10 cellular contexts compared by ENCODE assay signal in genomic region chr3:82087958-82088357, GRCh38.
DNase-seq lines count a peak whose midpoint lies in the region; ATAC-seq and TF ChIP-seq lines count a peak whose summit lies in the region.
"Had no signal": no experiment of that assay in that cellular context is flagged by ENCODE, and none has a peak within 500 bp of the region (broad histone marks: within the 10 kb centered on the region; RNA-seq: fewer than 3 reads in every experiment).

No MANE protein-coding gene starts in this region.

- WGBS in smooth muscle cell (ENCODE audit: low lambda C conversion rate) = 0% methylated on average over 2 of the region's 2 CpGs
- 75 to 83% methylated on average over 2 of the region's 2 CpGs for WGBS in testis, 2 donors

- H3K27ac ChIP-seq in smooth muscle cell (ENCODE audit: low read depth) (peak overlapping the region; percentile 80), testis (no peak overlapping the region)

- H3K36me3 ChIP-seq in adipocyte (ENCODE audit: control insufficient read depth, insufficient read depth, low read length, severe bottlenecking) (no peaks in the 10 kb centered on the region), smooth muscle cell (ENCODE audit: low read depth) (no peaks in the 10 kb centered on the region), testis (ENCODE audit: low read depth, missing control alignments) (no peaks in the 10 kb centered on the region)

- peak overlapping the region; percentile 68; the same call in 1 of the 2 replicates for H3K4me3 Mint-ChIP-seq in HFFc6
- H3K4me3 Mint-ChIP-seq: neural crest cell; stimulated activated memory B cell treated with anti-CD40 and anti-IgM and Interleukin-4, amounts not matched to agents 10 μg/mL and 1 μg/mL and 100 μg/mL, for 72 hours had no signal

- no peaks in the 10 kb centered on the region for H3K79me2 ChIP-seq in smooth muscle cell (ENCODE audit: low read depth)

- no peaks in the 10 kb centered on the region for H3K9me3 Mint-ChIP-seq in HFFc6
- H3K9me3 Mint-ChIP-seq: stimulated activated memory B cell treated with anti-CD40 and anti-IgM and Interleukin-4, amounts not matched to agents 10 μg/mL and 1 μg/mL and 100 μg/mL, for 72 hours had no signal

- H3K9me3 ChIP-seq in adipocyte (ENCODE audit: control insufficient read depth, low read length) (no peaks in the 10 kb centered on the region), smooth muscle cell (replicated peaks; ENCODE audit: low read depth) (no peaks in the 10 kb centered on the region), testis (no peaks in the 10 kb centered on the region)

- ATAC-seq in HG02970 (IDR thresholded peaks at IDR 0.05; ENCODE audit: low FRiP score, unreplicated experiment) = no peak
- ATAC-seq: stimulated activated memory B cell treated with anti-CD40 and anti-IgM and Interleukin-4, amounts not matched to agents 10 μg/mL and 1 μg/mL and 100 μg/mL, for 72 hours had no signal

- no peak overlapping the region for H3K9ac ChIP-seq in adipocyte (ENCODE audit: low read length)
- no peak overlapping the region for H3K9ac ChIP-seq in smooth muscle cell (ENCODE audit: low read depth)

- H3K36me3 Mint-ChIP-seq in HFFc6 (ENCODE audit: low read depth) = no peaks in the 10 kb centered on the region
- H3K36me3 Mint-ChIP-seq: stimulated activated memory B cell treated with anti-CD40 and anti-IgM and Interleukin-4, amounts not matched to agents 10 μg/mL and 1 μg/mL and 100 μg/mL, for 72 hours had no signal

- peak overlapping the region; percentile 50 for H3K4me2 ChIP-seq in smooth muscle cell

- no peaks in the 10 kb centered on the region for H4K20me1 ChIP-seq in smooth muscle cell (ENCODE audit: low read depth)

- DNase-seq in HFFc6 = peak; percentile 56
- peak; percentile 89 for DNase-seq in adipocyte (ENCODE audit: low read depth)
- DNase-seq in fibroblast of villous mesenchyme (ENCODE audit: low read depth) = peak; percentile 66
- DNase-seq in smooth muscle cell (lab: John Stamatoyannopoulos, UW; ENCODE audit: unreplicated experiment) = no peak
- no peak for DNase-seq in germinal center (ENCODE audit: low spot score)
- DNase-seq in testis = no peak
- DNase-seq: NCI-H1105 had no signal

- H3K4me3 ChIP-seq in adipocyte (ENCODE audit: low read length) = no peak overlapping the region
- no peak overlapping the region for H3K4me3 ChIP-seq in fibroblast of villous mesenchyme (ENCODE audit: low read depth, low read length)
- no peak overlapping the region for H3K4me3 ChIP-seq in smooth muscle cell
- H3K4me3 ChIP-seq in testis = no peak overlapping the region

- H3F3A ChIP-seq in smooth muscle cell (ENCODE audit: low read depth) = no peaks in the 10 kb centered on the region

- peaks cover 38% of the 10 kb centered on the region for H3K4me1 ChIP-seq in adipocyte (ENCODE audit: control insufficient read depth, insufficient read depth, low read length)
- H3K4me1 ChIP-seq in smooth muscle cell (ENCODE audit: low read depth) = peaks cover 20% of the 10 kb centered on the region
- H3K4me1 ChIP-seq in testis = no peaks in the 10 kb centered on the region

- intact Hi-C loops in testis (cut with DNase I; ENCODE audit: low total_unique reads) = no loop called here

- TF ChIP-seq POLR2A in testis (IDR thresholded peaks at IDR 0.05) = no peak

- H3K4me1 Mint-ChIP-seq in HFFc6 (ENCODE audit: low read depth) = peaks cover 20% of the 10 kb centered on the region; the same call in 1 of the 2 replicates
- H3K4me1 Mint-ChIP-seq: stimulated activated memory B cell treated with anti-CD40 and anti-IgM and Interleukin-4, amounts not matched to agents 10 μg/mL and 1 μg/mL and 100 μg/mL, for 72 hours had no signal

- no peaks in the 10 kb centered on the region for H3K27me3 ChIP-seq in adipocyte (replicated peaks; ENCODE audit: control insufficient read depth, insufficient read depth, low read length)
- no peaks in the 10 kb centered on the region for H3K27me3 ChIP-seq in smooth muscle cell (ENCODE audit: low read depth)
- no peaks in the 10 kb centered on the region for H3K27me3 ChIP-seq in testis

- H3K27me3 Mint-ChIP-seq in HFFc6 (ENCODE audit: insufficient read depth) = no peaks in the 10 kb centered on the region; the same call in 1 of the 2 replicates
- H3K27me3 Mint-ChIP-seq: stimulated activated memory B cell treated with anti-CD40 and anti-IgM and Interleukin-4, amounts not matched to agents 10 μg/mL and 1 μg/mL and 100 μg/mL, for 72 hours had no signal

- H3K27ac Mint-ChIP-seq in HFFc6 = peak overlapping the region; percentile 79
- H3K27ac Mint-ChIP-seq: stimulated activated memory B cell treated with anti-CD40 and anti-IgM and Interleukin-4, amounts not matched to agents 10 μg/mL and 1 μg/mL and 100 μg/mL, for 72 hours had no signal

- no peak for TF ChIP-seq CTCF in HFFc6 (IDR thresholded peaks at IDR 0.05)
- no peak for TF ChIP-seq CTCF in fibroblast of villous mesenchyme (IDR thresholded peaks at IDR 0.05; ENCODE audit: insufficient read depth, low read depth, low read length)
- TF ChIP-seq CTCF in smooth muscle cell (IDR thresholded peaks at IDR 0.05; ENCODE audit: borderline replicate concordance, insufficient read depth, poor library complexity, severe bottlenecking) = no peak
- TF ChIP-seq CTCF in testis (IDR thresholded peaks at IDR 0.05) = no peak

- H2AFZ ChIP-seq in smooth muscle cell (ENCODE audit: low read depth) = peak overlapping the region; percentile 77

Comparison
In these comparisons a context has a peak if more than half of its experiments do, and no peak if none do; other contexts are left out.
1. DNase-seq: peak in HFFc6 (single experiment), adipocyte (single experiment) and fibroblast of villous mesenchyme (single experiment); none in smooth muscle cell (single experiment), germinal center (single experiment) and testis (single experiment).